ENCODE assay signal across 8 cellular contexts in genomic region chr1:66925558-66925910, GRCh38. TPM values are rescaled to one million over a fixed set of nuclear protein-coding genes. Genes with fewer than 3 reads are reported as not detected.
DNase-seq lines count a peak whose midpoint lies in the region; ATAC-seq and TF ChIP-seq lines count a peak whose summit lies in the region.

No MANE protein-coding gene starts in this region.

- no peaks in the 10 kb centered on the region for H3K27me3 ChIP-seq in HUES48 (ENCODE audit: control insufficient read depth, insufficient read depth, low read length)

- intact Hi-C loops in natural killer cell (cut with micrococcal nuclease) = loop anchor here (5.0 to 10.0 kb wide), 3 partner anchors 269 to 762 kb away; partner anchors contain the start of gene GADD45A

- no peaks in the 10 kb centered on the region for H3K36me3 Mint-ChIP-seq in natural killer cell

- CTCF ChIA-PET in GM10248 (lab: Yijun Ruan, JAX) = interaction anchor here (1.0 to 3.0 kb wide), 3 partner anchors 9 to 71 kb away, joined by 4 to 9 read pairs (median 6); no protein-coding TSS in a partner anchor

- TF ChIP-seq CTCF in natural killer cell (IDR thresholded peaks at IDR 0.05) (no peak), GM10248 (IDR thresholded peaks at IDR 0.05; ENCODE audit: control extremely low read depth, extremely low read depth, low read depth, missing control alignments) (no peak), GM20000 (IDR thresholded peaks at IDR 0.05; ENCODE audit: extremely low read depth, missing control alignments) (no peak)

- H3K27ac ChIP-seq in HUES48 (ENCODE audit: low read depth, low read length) (peak overlapping the region; percentile 95), cingulate gyrus (ENCODE audit: low read depth, low read length) (peak overlapping the region; percentile 96)

- peak overlapping the region; percentile 96 for H3K27ac Mint-ChIP-seq in natural killer cell

- peaks cover 27 to 33% of the 10 kb centered on the region in 2 donors for H3K4me1 Mint-ChIP-seq in natural killer cell

- no peaks in the 10 kb centered on the region for H3K27me3 Mint-ChIP-seq in natural killer cell (ENCODE audit: low read depth in 2 of 2)

- peak overlapping the region; percentile 77 for H3K9ac ChIP-seq in HUES48 (ENCODE audit: low read depth, low read length)

- H3K9me3 ChIP-seq in HUES48 (ENCODE audit: control insufficient read depth, insufficient read depth, low read length) = no peaks in the 10 kb centered on the region

- POLR2A ChIA-PET in GM10248 (lab: Yijun Ruan, JAX) = interaction anchor here (1.3 kb wide), 1 partner anchor 8 kb away, joined by 4 read pairs; no protein-coding TSS in a partner anchor

- peak overlapping the region; percentile 91 for H3K4me3 Mint-ChIP-seq in natural killer cell

- 0 out of 2 replicates have a peak, but pooled peaks cover 4% of the 10 kb centered on the region for H3K36me3 ChIP-seq in HUES48 (ENCODE audit: control insufficient read depth, insufficient read depth, low read length)

- H3K9me3 Mint-ChIP-seq in natural killer cell = no peaks in the 10 kb centered on the region

- peaks cover 6% of the 10 kb centered on the region; the same call in 1 of the 2 replicates for H3K4me1 ChIP-seq in HUES48 (ENCODE audit: control insufficient read depth, insufficient read depth, low read length)

- peak; percentile 2 for ATAC-seq in GM18909 (IDR thresholded peaks at IDR 0.05; ENCODE audit: poor library complexity, unreplicated experiment)
- ATAC-seq in natural killer cell = no peak

- no peak for DNase-seq in natural killer cell
- no peak for DNase-seq in GM10248 (ENCODE audit: extremely low spot score)
- DNase-seq in mucosa of gallbladder (ENCODE audit: low spot score) = no peak
- no peak for DNase-seq in hepatic stellate cell (ENCODE audit: low spot score)
- DNase-seq in GM20000 (ENCODE audit: low spot score) = no peak

- peak overlapping the region; percentile 91 for H3K4me3 ChIP-seq in HUES48 (ENCODE audit: low read depth, low read length)

RNA-seq across cellular contexts. Expression of gene MIER1, which starts 0.7 kb away (rescaled TPM):
- 10 to 100 TPM; 87.9 to 94.3 (median 93.2) TPM for total RNA-seq in natural killer cell
- 38.5 TPM for total RNA-seq in mucosa of gallbladder

RNA-seq across cellular contexts. Expression of gene DNAI4, which starts 0.9 kb away (rescaled TPM):
- total RNA-seq in natural killer cell (1 to 10 TPM; 1.4 to 4.3 (median 2.2) TPM), mucosa of gallbladder (17.1 TPM)
